In the genomic region with DNA sequence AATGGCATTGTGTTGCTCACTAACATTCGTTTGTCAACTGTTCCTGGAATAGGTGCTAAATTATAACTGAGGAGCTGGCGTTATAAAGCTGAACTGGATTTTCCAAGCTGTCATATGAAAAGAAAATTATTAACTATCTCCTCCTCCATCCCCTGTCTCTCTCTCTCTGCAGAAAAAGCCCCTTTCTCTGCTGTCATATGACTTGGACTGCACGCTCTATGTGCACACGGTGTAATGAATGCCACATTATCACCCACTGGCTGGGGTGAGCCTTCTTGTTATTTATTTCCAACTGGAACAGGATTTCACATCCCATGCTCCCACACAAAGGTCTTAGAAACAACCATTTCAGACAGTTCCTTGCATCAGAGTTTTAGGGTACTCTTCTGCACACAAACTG, we compare ENCODE assay signal across 1 cellular context.
TF ChIP-seq lines count a peak whose summit lies in the region.

No MANE protein-coding gene starts in this region.

TF ChIP-seq in IMR-90, 13 proteins besides CTCF, POLR2A, EP300 and RAD21:
- TF ChIP-seq MAZ (IDR thresholded peaks at IDR 0.05; ENCODE audit: borderline replicate concordance, low read depth, low read length): no peak
- no peak for TF ChIP-seq MAFK (IDR thresholded peaks at IDR 0.05; ENCODE audit: low read depth, low read length)
- TF ChIP-seq RCOR1 (IDR thresholded peaks at IDR 0.05; ENCODE audit: insufficient replicate concordance, low read length): no peak
- TF ChIP-seq CEBPB (IDR thresholded peaks at IDR 0.05; ENCODE audit: low read depth, low read length): no peak
- TF ChIP-seq MXI1 (IDR thresholded peaks at IDR 0.05; ENCODE audit: borderline replicate concordance, low read depth, low read length): no peak
- TF ChIP-seq USF2 (IDR thresholded peaks at IDR 0.05; ENCODE audit: low read depth, low read length): no peak
- no peak for TF ChIP-seq NFE2L2 (IDR thresholded peaks at IDR 0.05; ENCODE audit: low read depth, low read length)
- TF ChIP-seq CHD1 (IDR thresholded peaks at IDR 0.05; ENCODE audit: low read depth, low read length): no peak
- no peak for TF ChIP-seq FOS (IDR thresholded peaks at IDR 0.05; ENCODE audit: low read depth, low read length)
